14 cellular contexts compared by ENCODE assay signal in genomic region chr6:51928320-51928719, GRCh38.
DNase-seq lines count a peak whose midpoint lies in the region; ATAC-seq, FAIRE-seq and TF ChIP-seq lines count a peak whose summit lies in the region.
"Had no signal": no experiment of that assay in that cellular context is flagged by ENCODE, and none has a peak within 500 bp of the region (broad histone marks: within the 10 kb centered on the region; RNA-seq: fewer than 3 reads in every experiment).

No MANE protein-coding gene starts in this region.

- no peaks in the 10 kb centered on the region for H3K9me3 Mint-ChIP-seq in activated CD4-positive, alpha-beta memory T cell treated with anti-CD3 and anti-CD28 coated beads, Interleukin-2, amount 10 ng/mL, durations not matched to agents 7 days and 5 days
- H3K9me3 Mint-ChIP-seq: T-cell had no signal

- no peak for TF ChIP-seq POLR2A in GM12891 (IDR thresholded peaks at IDR 0.05; ENCODE audit: low read depth, low read length)

- H3K4me1 Mint-ChIP-seq in activated CD4-positive, alpha-beta memory T cell treated with anti-CD3 and anti-CD28 coated beads, Interleukin-2, amount 10 ng/mL, durations not matched to agents 7 days and 5 days, result no peaks in the 10 kb centered on the region
- H3K4me1 Mint-ChIP-seq: neural crest cell, T-cell had no signal

- H3K36me3 ChIP-seq in mucosa of descending colon (ENCODE audit: low read depth), result no peaks in the 10 kb centered on the region

- H3K4me3 ChIP-seq in mucosa of descending colon, result no peak overlapping the region

- ATAC-seq in GM19351 (IDR thresholded peaks at IDR 0.05; ENCODE audit: unreplicated experiment), result peak; percentile 77
- ATAC-seq in HG02642 (IDR thresholded peaks at IDR 0.05; ENCODE audit: poor library complexity, unreplicated experiment), result peak; percentile 64
- ATAC-seq in HG03457 (IDR thresholded peaks at IDR 0.05; ENCODE audit: unreplicated experiment), result peak; percentile 60
- no peak for ATAC-seq in mucosa of descending colon
- ATAC-seq: T-cell had no signal

- H3K36me3 Mint-ChIP-seq in activated CD4-positive, alpha-beta memory T cell treated with anti-CD3 and anti-CD28 coated beads, Interleukin-2, amount 10 ng/mL, durations not matched to agents 7 days and 5 days (ENCODE audit: low read depth), result no peaks in the 10 kb centered on the region
- H3K36me3 Mint-ChIP-seq: T-cell had no signal

- H3K27ac Mint-ChIP-seq in activated CD4-positive, alpha-beta memory T cell treated with anti-CD3 and anti-CD28 coated beads, Interleukin-2, amount 10 ng/mL, durations not matched to agents 7 days and 5 days, result no peak overlapping the region
- H3K27ac Mint-ChIP-seq: T-cell had no signal

- H3K4me3 Mint-ChIP-seq in activated CD4-positive, alpha-beta memory T cell treated with anti-CD3 and anti-CD28 coated beads, Interleukin-2, amount 10 ng/mL, durations not matched to agents 7 days and 5 days, result no peak overlapping the region
- H3K4me3 Mint-ChIP-seq: neural crest cell, T-cell had no signal

- no peak for TF ChIP-seq CTCF in mucosa of descending colon (IDR thresholded peaks at IDR 0.05)

- POLR2A ChIA-PET in activated CD4-positive, alpha-beta memory T cell treated with anti-CD3 and anti-CD28 coated beads, Interleukin-2, amount 10 ng/mL, durations not matched to agents 7 days and 5 days (lab: Charles Lee), result no interaction called here

- no peaks in the 10 kb centered on the region for H3K27me3 Mint-ChIP-seq in activated CD4-positive, alpha-beta memory T cell treated with anti-CD3 and anti-CD28 coated beads, Interleukin-2, amount 10 ng/mL, durations not matched to agents 7 days and 5 days

- no peak for FAIRE-seq in GM12891 (lab: Jason Lieb, UNC)

- no peaks in the 10 kb centered on the region for H3K9me3 ChIP-seq in mucosa of descending colon

- intact Hi-C loops in mucosa of descending colon (cut with DNase I, micrococcal nuclease), result no loop called here

- H3K4me1 ChIP-seq in mucosa of descending colon (ENCODE audit: low read depth), result no peaks in the 10 kb centered on the region

- DNase-seq in GM12891 (ENCODE audit: insufficient read length, low spot score) (no peak), mucosa of descending colon (no peak), DMS153 (lab: John Stamatoyannopoulos, UW) (no peak)
- DNase-seq in activated CD4-positive, alpha-beta T cell treated with anti-CD3 and anti-CD28 coated beads, Interleukin-2, amount 50 U/mL, for 48 hours, result no peak
- no peak for DNase-seq in activated CD4-positive, alpha-beta memory T cell treated with anti-CD3 and anti-CD28 coated beads, Interleukin-2, amount 10 ng/mL, durations not matched to agents 7 days and 5 days
- DNase-seq: ACHN; activated CD4-positive, alpha-beta T cell treated with anti-CD3 and anti-CD28 coated beads, Interleukin-2, amount 50 U/mL, for 1 hour; activated naive CD4-positive, alpha-beta T cell; NCI-H2171 treated with DMSO at 0.1 percent for 48 hours; T-cell had no signal

- CTCF ChIA-PET in activated CD4-positive, alpha-beta memory T cell treated with anti-CD3 and anti-CD28 coated beads, Interleukin-2, amount 10 ng/mL, durations not matched to agents 7 days and 5 days (lab: Charles Lee), result no interaction called here

TF ChIP-seq in GM12891, 5 proteins besides CTCF, POLR2A, EP300 and RAD21:
- TF ChIP-seq POU2F2 (IDR thresholded peaks at IDR 0.05; ENCODE audit: low read depth, low read length), result peak; percentile 38; the same call in 1 of the 2 replicates
- peak; percentile 98 for TF ChIP-seq SPI1 (IDR thresholded peaks at IDR 0.05; ENCODE audit: low read depth, low read length)
- no peak for TF ChIP-seq POLR2AphosphoS5 (IDR thresholded peaks at IDR 0.05; ENCODE audit: low read depth, low read length)
- no peak for TF ChIP-seq TAF1 (IDR thresholded peaks at IDR 0.05; ENCODE audit: low read depth, low read length)
- TF ChIP-seq PAX5 (IDR thresholded peaks at IDR 0.05; ENCODE audit: insufficient read depth, low read length, severe bottlenecking), result no peak
